ENCODE assay signal across 8 cellular contexts in the genomic region with DNA sequence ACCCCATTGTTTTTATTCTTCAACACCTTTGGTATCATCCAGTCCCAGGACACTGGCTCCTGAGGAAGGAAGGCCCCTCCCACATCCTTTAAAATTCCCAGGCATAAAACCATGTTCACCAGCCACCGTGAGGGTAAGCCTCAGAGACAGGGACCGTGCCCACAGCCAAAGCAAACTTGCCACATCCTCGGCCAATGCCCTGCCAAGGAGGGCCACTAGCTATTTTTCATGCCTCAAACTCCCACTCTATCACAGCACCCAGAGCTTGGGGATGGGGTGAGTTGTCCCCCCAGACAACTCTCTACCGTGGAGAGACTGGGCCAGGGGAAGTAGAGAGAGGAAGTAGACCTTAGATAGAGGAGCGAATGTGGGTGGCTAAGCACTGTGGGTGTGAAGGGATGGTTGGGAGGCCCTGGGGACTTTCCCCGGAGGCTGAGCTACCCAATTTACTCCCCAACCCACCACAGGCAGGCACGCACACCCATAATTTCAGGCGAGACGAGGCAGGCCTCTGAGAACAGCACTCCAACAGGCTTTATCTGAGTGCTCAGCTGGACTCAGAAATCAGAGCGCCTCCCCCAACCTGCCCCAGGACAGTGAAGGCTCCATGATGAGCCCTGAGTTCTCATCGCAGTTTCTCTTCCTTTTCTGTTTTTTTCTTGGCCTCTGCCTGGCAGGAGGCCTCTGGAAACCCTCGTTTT. TPM values are rescaled to one million over a fixed set of nuclear protein-coding genes. Genes with fewer than 3 reads are reported as not detected.
DNase-seq lines count a peak whose midpoint lies in the region; ATAC-seq, FAIRE-seq and TF ChIP-seq lines count a peak whose summit lies in the region.

No MANE protein-coding gene starts in this region.

- peak; percentile 44 for DNase-seq in NK-92 (lab: John Stamatoyannopoulos, UW; ENCODE audit: unreplicated experiment)
- DNase-seq in activated T-cell treated with anti-CD3 and anti-CD28 coated beads for 48 hours (ENCODE audit: low read depth): peak; percentile 84
- DNase-seq in heart left ventricle: peak; percentile 48 to 78 (median 61)
- peak; percentile 75 to 80 for DNase-seq in stimulated activated CD4-positive, alpha-beta T cell treated with anti-CD3 and anti-CD28 coated beads, Interleukin-15, amount 100 ng/mL, for 1 hour (ENCODE audit: low read depth in 1 of 2, low spot score in 1 of 2)
- DNase-seq in H54 (ENCODE audit: insufficient read length, low spot score): no peak
- no peak for DNase-seq in GDM1 (lab: John Stamatoyannopoulos, UW)

- H3K36me3 ChIP-seq in heart left ventricle: no peaks in the 10 kb centered on the region

- TF ChIP-seq POLR2A in heart left ventricle (IDR thresholded peaks at IDR 0.05) (no peak), H54 (IDR thresholded peaks at IDR 0.05; ENCODE audit: low read depth, low read length) (no peak)

- no peaks in the 10 kb centered on the region for H3K9me3 ChIP-seq in heart left ventricle

- ATAC-seq in GM18498 (IDR thresholded peaks at IDR 0.05; ENCODE audit: unreplicated experiment) (peak; percentile 55), HG02571 (IDR thresholded peaks at IDR 0.05; ENCODE audit: unreplicated experiment) (peak; percentile 45), heart left ventricle (peak in 3 of 4 donors; percentile 24 to 37 (median 31))

- no peaks in the 10 kb centered on the region for H3K27me3 ChIP-seq in heart left ventricle

- peak overlapping the region in 3 of 12 donors; percentile 44 to 48 (median 48) for H3K4me3 ChIP-seq in heart left ventricle

- peak overlapping the region; percentile 87 to 98 (median 91) for H3K27ac ChIP-seq in heart left ventricle

- intact Hi-C loops in heart left ventricle (cut with DNase I): no loop called here

- peaks cover 29 to 75% (median 61%) of the 10 kb centered on the region in 12 donors for H3K4me1 ChIP-seq in heart left ventricle

- 50 to 64% (median 55%) methylated on average over 11 to 12 of the region's 12 CpGs for WGBS in heart left ventricle, 4 donors

- no peak for TF ChIP-seq CTCF in heart left ventricle (IDR thresholded peaks at IDR 0.05)

- FAIRE-seq in H54 (lab: Jason Lieb, UNC): no peak

RNA-seq across cellular contexts. Expression of a gene that starts 15.9 kb away (rescaled TPM):
- 100 to 1,000 TPM in 1 of 9 donors, 10 to 100 TPM in 8; 28.0 to 174 (median 42.1) TPM for total RNA-seq in heart left ventricle
- polyA plus RNA-seq in heart left ventricle: 10 to 100 TPM; 23.8 to 77.3 TPM

RNA-seq across cellular contexts. Expression of a gene that starts 60.0 kb away (rescaled TPM):
- total RNA-seq in heart left ventricle: 1 to 10 TPM in 1 of 9 donors, under 1 TPM in 4, not detected in 4; 0.05 to 1.7 (median 0.22) TPM
- polyA plus RNA-seq in heart left ventricle: not detected

Comparison
In these comparisons a context has a peak if more than half of its experiments do, and no peak if none do; other contexts are left out.
1. DNase-seq: peak in NK-92 (single experiment), activated T-cell treated with anti-CD3 and anti-CD28 coated beads for 48 hours (single experiment), heart left ventricle (5 of 5) and stimulated activated CD4-positive, alpha-beta T cell treated with anti-CD3 and anti-CD28 coated beads, Interleukin-15, amount 100 ng/mL, for 1 hour (2 of 2); none in H54 (single experiment) and GDM1 (single experiment).
2. Peak in every context shown above with its lines, with median percentiles within 50 percentile points of each other: ATAC-seq.